Comparison of ENCODE assay signal across 1 cellular context in genomic region chr2:124261456-124261855, GRCh38.
TF ChIP-seq lines count a peak whose summit lies in the region.

No MANE protein-coding gene starts in this region.

TF ChIP-seq in H1, 55 proteins besides CTCF, POLR2A, EP300 and RAD21 (continued from another document):
- TF ChIP-seq CHD7 (IDR thresholded peaks at IDR 0.05; ENCODE audit: insufficient replicate concordance, low read length) = no peak
- TF ChIP-seq SAP30 (IDR thresholded peaks at IDR 0.05; ENCODE audit: insufficient read depth, insufficient replicate concordance, low read length) = no peak
